Comparison of ENCODE assay signal across 8 cellular contexts in genomic region chr1:27137544-27138075, GRCh38. TPM values are rescaled to one million over a fixed set of nuclear protein-coding genes. Genes with fewer than 3 reads are reported as not detected.
A peak's percentile ranks its signal among the peaks of the same experiment; 100 is the strongest.
DNase-seq lines count a peak whose midpoint lies in the region; ATAC-seq and TF ChIP-seq lines count a peak whose summit lies in the region.

No MANE protein-coding gene starts in this region.

- no peak overlapping the region for H2BK5ac ChIP-seq in trophoblast cell (ENCODE audit: low read depth, low read length, poor library complexity)

- H3K79me1 ChIP-seq in trophoblast cell (ENCODE audit: low read length) = peaks cover 7% of the 10 kb centered on the region

- POLR2A ChIA-PET in T-cell (lab: Charles Lee) = interaction anchor here (0.6 to 1.6 kb wide), 3 partner anchors 17 to 1906 kb away, joined by 4 to 9 read pairs (median 5); partner anchors contain the start of gene SLC9A1 (in 2 of the 2)

- no peaks in the 10 kb centered on the region for H3K9me3 Mint-ChIP-seq in T-cell

- H3K36me3 Mint-ChIP-seq in T-cell = peaks cover 8% of the 10 kb centered on the region

- H3K4ac ChIP-seq in trophoblast cell (ENCODE audit: low read depth, low read length) = peak overlapping the region; percentile 47

- peak overlapping the region; percentile 84 to 91 (median 86) for H3K4me3 Mint-ChIP-seq in T-cell

- H3K4me2 ChIP-seq in trophoblast cell (ENCODE audit: low read length) = peak overlapping the region; percentile 12

- no peak overlapping the region for H2BK12ac ChIP-seq in trophoblast cell (ENCODE audit: low read length)

- no peak overlapping the region for H3K14ac ChIP-seq in trophoblast cell (ENCODE audit: low read length)

- peak; percentile 2 to 21 (median 14) for ATAC-seq in T-cell (replicated peaks in 1 of 4)
- peak; percentile 4 for ATAC-seq in foreskin keratinocyte
- ATAC-seq in omental fat pad (ENCODE audit: low FRiP score) = no peak

- peaks cover 11 to 20% of the 10 kb centered on the region in 2 experiments for H3K36me3 ChIP-seq in trophoblast cell (ENCODE audit: control insufficient read depth in 1 of 2, insufficient read depth in 2 of 2, low read length in 2 of 2)

- H3K27me3 Mint-ChIP-seq in T-cell = no peaks in the 10 kb centered on the region

- H4K91ac ChIP-seq in trophoblast cell (ENCODE audit: low read depth, low read length) = peak overlapping the region; percentile 22

- H3K4me3 ChIP-seq in trophoblast cell (ENCODE audit: low read depth, low read length) = no peak overlapping the region

- DNase-seq in Daoy (ENCODE audit: low read depth) (peak; percentile 51), T-cell (no peak), foreskin keratinocyte (no peak), trophoblast cell (peak; percentile 86 to 88), middle frontal gyrus (ENCODE audit: extremely low spot score, low spot score) (no peak), omental fat pad (ENCODE audit: low spot score) (no peak), globus pallidus (ENCODE audit: low spot score) (no peak)
- no peak for DNase-seq in stimulated activated CD4-positive, alpha-beta T cell treated with anti-CD3 and anti-CD28 coated beads, Interleukin-4, amount 100 ng/mL, for 4 hours

- H3K27ac Mint-ChIP-seq in T-cell = peak overlapping the region; percentile 100

- H3K9me3 ChIP-seq in trophoblast cell (ENCODE audit: insufficient read depth, low read depth, low read length) = no peaks in the 10 kb centered on the region

- H3K79me2 ChIP-seq in trophoblast cell (ENCODE audit: control insufficient read depth, insufficient read depth, low read length, poor library complexity) = peaks cover 16% of the 10 kb centered on the region

- H2BK120ac ChIP-seq in trophoblast cell (ENCODE audit: insufficient read depth, low read length, poor library complexity) = no peak overlapping the region

- H4K8ac ChIP-seq in trophoblast cell (ENCODE audit: low read depth, low read length) = no peak overlapping the region

- H3K23ac ChIP-seq in trophoblast cell (ENCODE audit: low read length) = no peak overlapping the region

- WGBS in trophoblast cell (ENCODE audit: extremely low coverage, insufficient coverage, insufficient read length) = no CpG with 5 or more reads among the region's 11 CpGs

- CTCF ChIA-PET in T-cell (lab: Charles Lee) = interaction anchor here (0.6 to 2.1 kb wide), 4 partner anchors 26 to 1807 kb away, joined by 3 to 11 read pairs (median 6); no protein-coding TSS in a partner anchor

- H3K18ac ChIP-seq in trophoblast cell (ENCODE audit: low read length) = peak overlapping the region; percentile 24

- no peak overlapping the region for H2AFZ ChIP-seq in trophoblast cell (ENCODE audit: insufficient read depth, low read length, poor library complexity)

- H3K9ac ChIP-seq in trophoblast cell (ENCODE audit: low read length) = no peak overlapping the region

- no peaks in the 10 kb centered on the region for H3K27me3 ChIP-seq in foreskin keratinocyte
- H3K27me3 ChIP-seq in trophoblast cell (ENCODE audit: insufficient read depth, low read length) = no peaks in the 10 kb centered on the region

- H2AK5ac ChIP-seq in trophoblast cell (ENCODE audit: low read length) = no peak overlapping the region

- H3K4me1 Mint-ChIP-seq in T-cell = peaks cover 61 to 67% (median 67%) of the 10 kb centered on the region in 3 donors

- TF ChIP-seq CTCF in foreskin keratinocyte (conservative IDR thresholded peaks at IDR 0.05) (no peak), omental fat pad (IDR thresholded peaks at IDR 0.05) (no peak)

- H3K4me1 ChIP-seq in foreskin keratinocyte (peaks cover 14% of the 10 kb centered on the region), trophoblast cell (ENCODE audit: control insufficient read depth in 1 of 2, insufficient read depth in 2 of 2, low read length in 2 of 2) (peaks cover 35 to 43% of the 10 kb centered on the region in 2 experiments)

- H4K12ac ChIP-seq in trophoblast cell (ENCODE audit: low read depth, low read length) = no peak overlapping the region

- H3K27ac ChIP-seq in foreskin keratinocyte = no peak overlapping the region
- peak overlapping the region; percentile 62 for H3K27ac ChIP-seq in trophoblast cell (ENCODE audit: low read depth, low read length)

RNA-seq across cellular contexts. Expression of gene SLC9A1, which starts 17.3 kb away (rescaled TPM):
- total RNA-seq in Daoy (2014; rRNA removed; shearing (Covaris generic)) = 5.4 and 6.1 TPM in 2 replicates
- total RNA-seq in T-cell (10 to 100 TPM; 14.6 to 24.4 (median 18.5) TPM), foreskin keratinocyte (25.0 and 29.8 TPM in 2 replicates), omental fat pad (10 to 100 TPM in 2 of 4 donors, 1 to 10 TPM in 2; 6.1 to 12.0 (median 10.0) TPM)
- 40.2 and 44.5 TPM in 2 replicates for polyA plus RNA-seq in foreskin keratinocyte
- polyA plus RNA-seq in trophoblast cell (2013) = 114 and 122 TPM in 2 replicates

Comparison
In these comparisons a context has a peak if more than half of its experiments do, and no peak if none do; other contexts are left out.
1. DNase-seq: peak in Daoy (single experiment) and trophoblast cell (2 of 2); none in T-cell (0 of 34), foreskin keratinocyte (0 of 2), middle frontal gyrus (single experiment), omental fat pad (single experiment), globus pallidus (single experiment) and stimulated activated CD4-positive, alpha-beta T cell treated with anti-CD3 and anti-CD28 coated beads, Interleukin-4, amount 100 ng/mL, for 4 hours (0 of 2).